In the genomic region with DNA sequence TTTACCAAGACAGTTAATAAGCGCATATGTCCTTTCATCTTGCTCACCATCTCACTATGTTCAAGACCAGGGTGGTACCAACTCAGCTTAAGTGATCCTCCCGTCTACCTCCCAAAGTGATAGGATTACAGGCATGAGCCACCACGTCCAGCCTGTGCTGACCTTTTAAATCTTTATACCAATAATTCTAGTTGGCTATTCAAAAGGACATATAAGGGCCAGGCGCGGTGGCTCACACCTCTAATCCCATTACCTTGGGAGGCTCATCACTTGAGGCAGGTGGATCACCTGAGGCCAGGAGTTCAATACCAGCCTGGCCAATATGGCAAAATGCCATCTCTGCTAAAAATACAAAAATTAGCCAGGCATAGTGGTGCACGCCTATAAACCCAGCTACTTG, we compare ENCODE assay signal across 21 cellular contexts. TPM values are rescaled to one million over a fixed set of nuclear protein-coding genes. Genes with fewer than 3 reads are reported as not detected.
DNase-seq lines count a peak whose midpoint lies in the region; ATAC-seq, FAIRE-seq and TF ChIP-seq lines count a peak whose summit lies in the region.
"Had no signal": no experiment of that assay in that cellular context is flagged by ENCODE, and none has a peak within 500 bp of the region (broad histone marks: within the 10 kb centered on the region; RNA-seq: fewer than 3 reads in every experiment).

No MANE protein-coding gene starts in this region.

- H3K4me3 ChIP-seq in SK-N-SH (ENCODE audit: low read depth in 2 of 2, low read length in 1 of 2) = no peak overlapping the region
- peak overlapping the region; percentile 17; the same call in 1 of the 2 replicates for H3K4me3 ChIP-seq in HUES64 (ENCODE audit: low read length)
- no peak overlapping the region for H3K4me3 ChIP-seq in GM12878

- FAIRE-seq in GM12878 (lab: Jason Lieb, UNC) = no peak
- FAIRE-seq: G401.6, kidney had no signal

- intact Hi-C loops in GM12878 (cut with micrococcal nuclease; ENCODE audit: unreplicated experiment) = no loop called here

- no peak overlapping the region for H2AFZ ChIP-seq in SK-N-SH (ENCODE audit: low read depth)
- no peak overlapping the region for H2AFZ ChIP-seq in GM12878 (ENCODE audit: control insufficient read depth, low read depth, low read length)
- H2AFZ ChIP-seq: parathyroid adenoma had no signal

- in situ Hi-C loops in GM12878 (cut with MboI) = loop anchor here (10.0 kb wide), 2 partner anchors 136 to 664 kb away; partner anchors contain the start of gene SMARCD2

- no TSS peak for BruUV-seq in GM12878 (replicated peaks; lab: Mats Ljungman, UMichigan)

- ATAC-seq in SK-N-SH treated with all-trans-retinoic acid at 6 μM for 48 hours (no peak), GM12878 (no peak)
- ATAC-seq: activated T-cell treated with anti-CD3 and anti-CD28 coated beads, Interleukin-2, amount 50 U/mL, for 4 hours had no signal

- H3K4me1 Mint-ChIP-seq in nephron progenitor cell = peaks cover 38% of the 10 kb centered on the region

- peaks cover 43% of the 10 kb centered on the region for H4K20me1 ChIP-seq in SK-N-SH (ENCODE audit: insufficient read depth)
- peaks cover 6% of the 10 kb centered on the region for H4K20me1 ChIP-seq in GM12878 (ENCODE audit: control insufficient read depth, insufficient read depth)

- H3K4me2 ChIP-seq in SK-N-SH (peak overlapping the region; percentile 20; the same call in 1 of the 2 replicates), GM12878 (ENCODE audit: control insufficient read depth, insufficient read depth) (peak overlapping the region; percentile 57)

- H3K9me3 ChIP-seq in SK-N-SH (no peaks in the 10 kb centered on the region), HUES64 (ENCODE audit: insufficient read depth, low read depth, low read length) (no peaks in the 10 kb centered on the region), GM12878 (replicated peaks; ENCODE audit: control insufficient read depth, insufficient read depth, low read length) (no peaks in the 10 kb centered on the region)
- H3K9me3 ChIP-seq: ascending aorta, esophagus muscularis mucosa, spleen had no signal

- peak overlapping the region; percentile 72 for H3K27ac Mint-ChIP-seq in nephron progenitor cell

- peaks cover 93% of the 10 kb centered on the region for H3K79me2 ChIP-seq in SK-N-SH (ENCODE audit: insufficient read depth)
- peaks cover 48% of the 10 kb centered on the region for H3K79me2 ChIP-seq in GM12878 (ENCODE audit: control insufficient read depth, insufficient read depth, low read length)

- H3K4me3 Mint-ChIP-seq in nephron progenitor cell = peak overlapping the region; percentile 100

- no peaks in the 10 kb centered on the region for H3K27me3 ChIP-seq in SK-N-SH (ENCODE audit: insufficient read depth)
- no peaks in the 10 kb centered on the region for H3K27me3 ChIP-seq in HUES64 (ENCODE audit: insufficient read depth, low read length)
- H3K27me3 ChIP-seq in GM12878 (replicated peaks in 1 of 2; ENCODE audit: control insufficient read depth in 2 of 2, insufficient read depth in 2 of 2, low read length in 1 of 2) = no peaks in the 10 kb centered on the region
- H3K27me3 ChIP-seq: ascending aorta, esophagus muscularis mucosa, spleen had no signal

- H3F3A ChIP-seq in SK-N-SH (replicated peaks; ENCODE audit: insufficient read depth) = peaks cover 17% of the 10 kb centered on the region

- no peaks in the 10 kb centered on the region for H3K9me3 Mint-ChIP-seq in nephron progenitor cell
- H3K9me3 Mint-ChIP-seq: activated T-cell treated with anti-CD3 and anti-CD28 coated beads, Interleukin-2, amount 50 U/mL, for 4 hours; mesothelial cell of epicardium had no signal

- no peak for TF ChIP-seq POLR2A in GM12878 (IDR thresholded peaks at IDR 0.05; ENCODE audit: low read depth, low read length)

- SMC1A ChIA-PET in GM12878 (lab: Charles Lee; ENCODE audit: uncharacterized antibody, unreplicated experiment) = interaction anchor here (0.8 to 2.5 kb wide), 3 partner anchors 11 to 91 kb away, joined by 3 to 11 read pairs (median 4); no protein-coding TSS in a partner anchor

- RAD21 ChIA-PET in GM12878 (lab: Charles Lee; ENCODE audit: unreplicated experiment) = interaction anchor here (0.5 kb wide), 1 partner anchor 23 kb away, joined by 3 read pairs; no protein-coding TSS in a partner anchor

- H3K36me3 ChIP-seq in SK-N-SH (replicated peaks in 1 of 2; ENCODE audit: control insufficient read depth in 1 of 2, insufficient read depth in 2 of 2, low read length in 1 of 2) (peaks cover 65 to 67% of the 10 kb centered on the region in 2 experiments), HUES64 (ENCODE audit: insufficient read depth, low read length) (peaks cover 71% of the 10 kb centered on the region), GM12878 (ENCODE audit: control insufficient read depth in 2 of 2, insufficient read depth in 2 of 2, low read length in 1 of 2) (peaks cover 0 to 17% of the 10 kb centered on the region in 2 experiments; a peak in 3 of 4 replicates)

- no peak for TF ChIP-seq EP300 in SK-N-SH (IDR thresholded peaks at IDR 0.05; ENCODE audit: borderline replicate concordance in 1 of 2, low read depth in 1 of 2, low read length in 1 of 2)
- no peak for TF ChIP-seq EP300 in GM12878 (IDR thresholded peaks at IDR 0.05; ENCODE audit: borderline replicate concordance in 1 of 2, control insufficient read depth in 1 of 2, low read depth in 2 of 2, low read length in 2 of 2)

- TF ChIP-seq RAD21 in SK-N-SH (IDR thresholded peaks at IDR 0.05; ENCODE audit: low read length) (no peak), GM12878 (IDR thresholded peaks at IDR 0.05; ENCODE audit: insufficient read depth, low read depth, low read length) (no peak)

- TF ChIP-seq CTCF in SK-N-SH (IDR thresholded peaks at IDR 0.05) (no peak), GM12878 (IDR thresholded peaks at IDR 0.05 in 2 of 3, conservative IDR thresholded peaks at IDR 0.05 in 1 of 3; ENCODE audit: control insufficient read depth in 2 of 3, extremely low read depth in 1 of 3, insufficient read depth in 1 of 3, low read depth in 3 of 3, low read length in 3 of 3) (no peak), nephron progenitor cell (IDR thresholded peaks at IDR 0.05) (no peak)

- H3K9me2 ChIP-seq in SK-N-SH = no peaks in the 10 kb centered on the region

- H3K4me1 ChIP-seq in SK-N-SH (ENCODE audit: control insufficient read depth in 1 of 2, insufficient read depth in 2 of 2, low read depth in 1 of 2, low read length in 1 of 2) (peaks cover 8 to 11% of the 10 kb centered on the region in 2 experiments; a peak in 2 of 4 replicates), HUES64 (ENCODE audit: insufficient read depth, low read length) (peaks cover 18% of the 10 kb centered on the region; the same call in 1 of the 2 replicates), GM12878 (ENCODE audit: control insufficient read depth, insufficient read depth, low read length) (no peaks in the 10 kb centered on the region)

- H3K36me3 Mint-ChIP-seq in nephron progenitor cell (ENCODE audit: low read depth) = peaks cover 56% of the 10 kb centered on the region

- CTCF ChIA-PET in SK-N-SH (lab: Yijun Ruan, JAX) (interaction anchor here (1.6 to 1.8 kb wide), 2 partner anchors 11 to 44 kb away, joined by 3 to 9 read pairs; partner anchors contain the start of gene POLG2), GM12878 (lab: Yijun Ruan, JAX) (interaction anchor here (0.8 to 2.4 kb wide), 3 partner anchors 12 to 90 kb away, joined by 5 to 15 read pairs (median 5); partner anchors contain the start of gene POLG2)

- no peak for DNase-seq in SK-N-SH
- DNase-seq in GM12878 (ENCODE audit: low read depth, low spot score) = no peak
- no peak for DNase-seq in nephron progenitor cell
- no peak for DNase-seq in NCI-H1105 (lab: John Stamatoyannopoulos, UW)
- DNase-seq in glomerular visceral epithelial cell (ENCODE audit: extremely low spot score) = no peak
- DNase-seq in NOMO-1 (lab: John Stamatoyannopoulos, UW; ENCODE audit: unreplicated experiment in 2 of 2) = no peak
- DNase-seq: activated CD4-positive, alpha-beta T cell treated with anti-CD3 and anti-CD28 coated beads for 1 hour; activated T-cell treated with anti-CD3 and anti-CD28 coated beads, Interleukin-2, amount 50 U/mL, for 4 hours; CD4-positive, alpha-beta memory T cell; dermis blood vessel endothelial cell; head of caudate nucleus; kidney; spleen had no signal

- POLR2A ChIA-PET in SK-N-SH (lab: Yijun Ruan, JAX) = no interaction called here
- POLR2A ChIA-PET in GM12878 (lab: Charles Lee) = no interaction called here

- peaks cover 7% of the 10 kb centered on the region for H3K27me3 Mint-ChIP-seq in nephron progenitor cell (ENCODE audit: low read depth, poor library complexity)

- H3K9ac ChIP-seq in SK-N-SH = no peak overlapping the region
- no peak overlapping the region for H3K9ac ChIP-seq in HUES64 (ENCODE audit: low read depth, low read length)
- H3K9ac ChIP-seq in GM12878 (ENCODE audit: control insufficient read depth, insufficient read depth, low read length) = no peak overlapping the region
- H3K9ac ChIP-seq: parathyroid adenoma had no signal

- 94% methylated on average over 6 of the region's 6 CpGs for WGBS in SK-N-SH (ENCODE audit: low lambda C conversion rate)
- 96% methylated on average over 6 of the region's 6 CpGs for WGBS in HUES64
- 87% methylated on average over 6 of the region's 6 CpGs for WGBS in GM12878 (ENCODE audit: insufficient coverage, insufficient replicate concordance, low lambda C conversion rate, missing lambda C conversion rate)

- H3K27ac ChIP-seq in SK-N-SH (ENCODE audit: low read depth in 2 of 2, low read length in 1 of 2) (no peak overlapping the region), HUES64 (ENCODE audit: low read depth, low read length) (no peak overlapping the region), GM12878 (ENCODE audit: control insufficient read depth, insufficient read depth) (no peak overlapping the region)
- H3K27ac ChIP-seq: 22Rv1, ascending aorta, parathyroid adenoma, spleen had no signal

RNA-seq across cellular contexts. Expression of gene CEP95, which starts 2.4 kb away (rescaled TPM):
- polyA plus RNA-seq in SK-N-SH (2012; rRNA removed) (30.8 and 40.1 TPM in 2 replicates), GM12878 (2011; rRNA removed) (54.9 and 76.9 TPM in 2 replicates), GM12878 (2014; fragmentation: Illumina TruSeq; extraction: Trizol) (37.2 and 41.8 TPM in 2 replicates), GM12878 (2014; fragmentation: Nextera tagmentation; extraction: Ambion mirVana) (10 to 100 TPM; 17.7 to 22.6 TPM), GM12878 (2014; rRNA removed) (32.9 and 36.6 TPM in 2 replicates), GM12878 (2016; fragmentation: Nextera tagmentation; extraction: Ambion mirVana) (10 to 100 TPM; 24.7 to 25.5 TPM)
- polyA plus RNA-seq in SK-N-SH (2012; cell fraction: cytosol; rRNA removed) = 25.2 and 26.1 TPM in 2 replicates
- polyA plus RNA-seq in SK-N-SH (2012; cell fraction: nucleus; rRNA removed) = 96.9 and 165 TPM in 2 replicates
- 35.7 TPM for polyA plus RNA-seq in HUES64 (2013, experiment 1 of 2)
- 37.3 TPM for polyA plus RNA-seq in HUES64 (2013, experiment 2 of 2)
- 185 and 189 TPM in 2 replicates for total RNA-seq in GM12878 (2013; cell fraction: nucleolus; rRNA removed)
- total RNA-seq in GM12878 (2014; rRNA removed) (28.4 and 31.3 TPM in 2 replicates), GM12878 (2014; rRNA removed; fragmentation: Illumina TruSeq; extraction: Trizol) (35.1 and 36.6 TPM in 2 replicates), GM12878 (2021) (25.0 and 27.8 TPM in 2 replicates)
- 30.9 TPM for polyA plus RNA-seq in GM12878 (2011; ENCODE audit: low read depth)
- 14.0 and 14.4 TPM in 2 replicates for polyA plus RNA-seq in GM12878 (2011; cell fraction: cytosol; rRNA removed)
- 89.8 and 130 TPM in 2 replicates for polyA plus RNA-seq in GM12878 (2011; cell fraction: nucleus; rRNA removed)
- 37.3 and 43.4 TPM in 2 replicates for polyA plus RNA-seq in GM12878 (2012)
- 29.8 and 30.0 TPM in 2 replicates for polyA minus RNA-seq in GM12878 (2011; rRNA and poly(A)+ RNA removed)
- 10.2 and 22.7 TPM in 2 replicates for polyA minus RNA-seq in GM12878 (2011; cell fraction: cytosol; rRNA and poly(A)+ RNA removed)
- 38.3 and 61.3 TPM in 2 replicates for polyA minus RNA-seq in GM12878 (2011; cell fraction: nucleus; rRNA and poly(A)+ RNA removed)

RNA-seq across cellular contexts. Expression of gene DDX5, which starts 3.1 kb away (rescaled TPM):
- polyA plus RNA-seq in SK-N-SH (2012; rRNA removed) (1,642 and 1,870 TPM in 2 replicates), GM12878 (2011; rRNA removed) (766 and 1,007 TPM in 2 replicates), GM12878 (2014; fragmentation: Illumina TruSeq; extraction: Trizol) (689 and 910 TPM in 2 replicates), GM12878 (2014; fragmentation: Nextera tagmentation; extraction: Ambion mirVana) (100 to 1,000 TPM; 530 to 888 TPM), GM12878 (2014; rRNA removed) (1,062 and 1,423 TPM in 2 replicates), GM12878 (2016; fragmentation: Nextera tagmentation; extraction: Ambion mirVana) (100 to 1,000 TPM; 723 to 740 TPM)
- polyA plus RNA-seq in SK-N-SH (2012; cell fraction: cytosol; rRNA removed) = 977 and 1,042 TPM in 2 replicates
- 3,803 and 5,284 TPM in 2 replicates for polyA plus RNA-seq in SK-N-SH (2012; cell fraction: nucleus; rRNA removed)
- 432 TPM for polyA plus RNA-seq in HUES64 (2013, experiment 1 of 2)
- polyA plus RNA-seq in HUES64 (2013, experiment 2 of 2) = 438 TPM
- total RNA-seq in GM12878 (2013; cell fraction: nucleolus; rRNA removed) = 814 and 838 TPM in 2 replicates
- total RNA-seq in GM12878 (2014; rRNA removed) (257 and 299 TPM in 2 replicates), GM12878 (2014; rRNA removed; fragmentation: Illumina TruSeq; extraction: Trizol) (482 and 485 TPM in 2 replicates), GM12878 (2021) (713 and 715 TPM in 2 replicates)
- polyA plus RNA-seq in GM12878 (2011; ENCODE audit: low read depth) = 329 TPM
- 509 and 785 TPM in 2 replicates for polyA plus RNA-seq in GM12878 (2011; cell fraction: cytosol; rRNA removed)
- polyA plus RNA-seq in GM12878 (2011; cell fraction: nucleus; rRNA removed) = 2,281 and 3,127 TPM in 2 replicates
- polyA plus RNA-seq in GM12878 (2012) = 326 and 388 TPM in 2 replicates
- 294 and 317 TPM in 2 replicates for polyA minus RNA-seq in GM12878 (2011; rRNA and poly(A)+ RNA removed)
- 228 and 246 TPM in 2 replicates for polyA minus RNA-seq in GM12878 (2011; cell fraction: cytosol; rRNA and poly(A)+ RNA removed)
- 742 and 1,263 TPM in 2 replicates for polyA minus RNA-seq in GM12878 (2011; cell fraction: nucleus; rRNA and poly(A)+ RNA removed)

RNA-seq across cellular contexts. Expression of gene POLG2, which starts 12.3 kb away (rescaled TPM):
- polyA plus RNA-seq in SK-N-SH (2012; rRNA removed) (18.0 and 20.1 TPM in 2 replicates), GM12878 (2011; rRNA removed) (24.8 and 32.9 TPM in 2 replicates), GM12878 (2014; fragmentation: Illumina TruSeq; extraction: Trizol) (22.4 and 24.9 TPM in 2 replicates), GM12878 (2014; fragmentation: Nextera tagmentation; extraction: Ambion mirVana) (10 to 100 TPM; 10.2 to 13.5 TPM), GM12878 (2014; rRNA removed) (22.3 and 27.7 TPM in 2 replicates), GM12878 (2016; fragmentation: Nextera tagmentation; extraction: Ambion mirVana) (10 to 100 TPM; 22.1 to 26.7 TPM)
- 12.7 and 14.4 TPM in 2 replicates for polyA plus RNA-seq in SK-N-SH (2012; cell fraction: cytosol; rRNA removed)
- 65.9 and 91.3 TPM in 2 replicates for polyA plus RNA-seq in SK-N-SH (2012; cell fraction: nucleus; rRNA removed)
- polyA plus RNA-seq in HUES64 (2013, experiment 1 of 2) = 17.4 TPM
- 18.3 TPM for polyA plus RNA-seq in HUES64 (2013, experiment 2 of 2)
- total RNA-seq in GM12878 (2013; cell fraction: nucleolus; rRNA removed) = 67.1 and 73.4 TPM in 2 replicates
- total RNA-seq in GM12878 (2014; rRNA removed) (17.1 and 18.0 TPM in 2 replicates), GM12878 (2014; rRNA removed; fragmentation: Illumina TruSeq; extraction: Trizol) (22.0 and 22.8 TPM in 2 replicates), GM12878 (2021) (20.6 and 27.3 TPM in 2 replicates)
- polyA plus RNA-seq in GM12878 (2011; ENCODE audit: low read depth) = 11.2 TPM
- 10.6 and 12.0 TPM in 2 replicates for polyA plus RNA-seq in GM12878 (2011; cell fraction: cytosol; rRNA removed)
- 28.2 and 31.3 TPM in 2 replicates for polyA plus RNA-seq in GM12878 (2011; cell fraction: nucleus; rRNA removed)
- 17.8 and 18.2 TPM in 2 replicates for polyA plus RNA-seq in GM12878 (2012)
- polyA minus RNA-seq in GM12878 (2011; rRNA and poly(A)+ RNA removed) = 10.4 and 12.3 TPM in 2 replicates
- 4.7 and 9.5 TPM in 2 replicates for polyA minus RNA-seq in GM12878 (2011; cell fraction: cytosol; rRNA and poly(A)+ RNA removed)
- polyA minus RNA-seq in GM12878 (2011; cell fraction: nucleus; rRNA and poly(A)+ RNA removed) = 19.0 and 23.3 TPM in 2 replicates
